ENCODE assay signal across 1 cellular context in the genomic region with DNA sequence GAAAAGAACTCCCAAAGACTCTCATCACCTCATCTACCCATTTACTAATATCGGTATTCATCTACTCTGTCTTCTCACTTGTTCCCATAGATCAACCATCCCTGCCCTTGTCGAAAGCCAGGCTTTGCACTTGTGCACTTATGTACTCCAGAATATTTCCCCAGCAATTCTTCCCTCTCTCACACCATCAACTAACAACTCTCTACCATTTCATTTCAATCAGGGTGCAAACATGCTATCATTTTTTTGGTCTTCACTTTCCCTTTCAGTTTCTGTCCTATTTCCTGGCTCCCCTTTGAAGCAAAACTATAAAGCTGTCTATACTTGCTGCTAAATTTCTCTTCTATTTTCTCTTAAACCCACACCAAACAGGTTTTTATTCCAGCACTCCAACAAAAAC.
TF ChIP-seq lines count a peak whose summit lies in the region.

No MANE protein-coding gene starts in this region.

TF ChIP-seq in GM12878, 131 proteins besides CTCF, POLR2A, EP300 and RAD21:
- TF ChIP-seq, protein P1, sequence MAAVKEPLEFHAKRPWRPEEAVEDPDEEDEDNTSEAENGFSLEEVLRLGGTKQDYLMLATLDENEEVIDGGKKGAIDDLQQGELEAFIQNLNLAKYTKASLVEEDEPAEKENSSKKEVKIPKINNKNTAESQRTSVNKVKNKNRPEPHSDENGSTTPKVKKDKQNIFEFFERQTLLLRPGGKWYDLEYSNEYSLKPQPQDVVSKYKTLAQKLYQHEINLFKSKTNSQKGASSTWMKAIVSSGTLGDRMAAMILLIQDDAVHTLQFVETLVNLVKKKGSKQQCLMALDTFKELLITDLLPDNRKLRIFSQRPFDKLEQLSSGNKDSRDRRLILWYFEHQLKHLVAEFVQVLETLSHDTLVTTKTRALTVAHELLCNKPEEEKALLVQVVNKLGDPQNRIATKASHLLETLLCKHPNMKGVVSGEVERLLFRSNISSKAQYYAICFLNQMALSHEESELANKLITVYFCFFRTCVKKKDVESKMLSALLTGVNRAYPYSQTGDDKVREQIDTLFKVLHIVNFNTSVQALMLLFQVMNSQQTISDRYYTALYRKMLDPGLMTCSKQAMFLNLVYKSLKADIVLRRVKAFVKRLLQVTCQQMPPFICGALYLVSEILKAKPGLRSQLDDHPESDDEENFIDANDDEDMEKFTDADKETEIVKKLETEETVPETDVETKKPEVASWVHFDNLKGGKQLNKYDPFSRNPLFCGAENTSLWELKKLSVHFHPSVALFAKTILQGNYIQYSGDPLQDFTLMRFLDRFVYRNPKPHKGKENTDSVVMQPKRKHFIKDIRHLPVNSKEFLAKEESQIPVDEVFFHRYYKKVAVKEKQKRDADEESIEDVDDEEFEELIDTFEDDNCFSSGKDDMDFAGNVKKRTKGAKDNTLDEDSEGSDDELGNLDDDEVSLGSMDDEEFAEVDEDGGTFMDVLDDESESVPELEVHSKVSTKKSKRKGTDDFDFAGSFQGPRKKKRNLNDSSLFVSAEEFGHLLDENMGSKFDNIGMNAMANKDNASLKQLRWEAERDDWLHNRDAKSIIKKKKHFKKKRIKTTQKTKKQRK (IDR thresholded peaks at IDR 0.05; ENCODE audit: low read depth, low read length), result no peak
- TF ChIP-seq, protein P2, sequence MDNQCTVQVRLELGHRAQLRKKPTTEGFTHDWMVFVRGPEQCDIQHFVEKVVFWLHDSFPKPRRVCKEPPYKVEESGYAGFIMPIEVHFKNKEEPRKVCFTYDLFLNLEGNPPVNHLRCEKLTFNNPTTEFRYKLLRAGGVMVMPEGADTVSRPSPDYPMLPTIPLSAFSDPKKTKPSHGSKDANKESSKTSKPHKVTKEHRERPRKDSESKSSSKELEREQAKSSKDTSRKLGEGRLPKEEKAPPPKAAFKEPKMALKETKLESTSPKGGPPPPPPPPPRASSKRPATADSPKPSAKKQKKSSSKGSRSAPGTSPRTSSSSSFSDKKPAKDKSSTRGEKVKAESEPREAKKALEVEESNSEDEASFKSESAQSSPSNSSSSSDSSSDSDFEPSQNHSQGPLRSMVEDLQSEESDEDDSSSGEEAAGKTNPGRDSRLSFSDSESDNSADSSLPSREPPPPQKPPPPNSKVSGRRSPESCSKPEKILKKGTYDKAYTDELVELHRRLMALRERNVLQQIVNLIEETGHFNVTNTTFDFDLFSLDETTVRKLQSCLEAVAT (IDR thresholded peaks at IDR 0.05), result 0 out of 2 replicates have a peak, but pooled peaks have one; percentile 20
- no peak for TF ChIP-seq ZBTB40 (IDR thresholded peaks at IDR 0.05; ENCODE audit: borderline replicate concordance)
